Comparison of ENCODE assay signal across 8 cellular contexts in the genomic region with DNA sequence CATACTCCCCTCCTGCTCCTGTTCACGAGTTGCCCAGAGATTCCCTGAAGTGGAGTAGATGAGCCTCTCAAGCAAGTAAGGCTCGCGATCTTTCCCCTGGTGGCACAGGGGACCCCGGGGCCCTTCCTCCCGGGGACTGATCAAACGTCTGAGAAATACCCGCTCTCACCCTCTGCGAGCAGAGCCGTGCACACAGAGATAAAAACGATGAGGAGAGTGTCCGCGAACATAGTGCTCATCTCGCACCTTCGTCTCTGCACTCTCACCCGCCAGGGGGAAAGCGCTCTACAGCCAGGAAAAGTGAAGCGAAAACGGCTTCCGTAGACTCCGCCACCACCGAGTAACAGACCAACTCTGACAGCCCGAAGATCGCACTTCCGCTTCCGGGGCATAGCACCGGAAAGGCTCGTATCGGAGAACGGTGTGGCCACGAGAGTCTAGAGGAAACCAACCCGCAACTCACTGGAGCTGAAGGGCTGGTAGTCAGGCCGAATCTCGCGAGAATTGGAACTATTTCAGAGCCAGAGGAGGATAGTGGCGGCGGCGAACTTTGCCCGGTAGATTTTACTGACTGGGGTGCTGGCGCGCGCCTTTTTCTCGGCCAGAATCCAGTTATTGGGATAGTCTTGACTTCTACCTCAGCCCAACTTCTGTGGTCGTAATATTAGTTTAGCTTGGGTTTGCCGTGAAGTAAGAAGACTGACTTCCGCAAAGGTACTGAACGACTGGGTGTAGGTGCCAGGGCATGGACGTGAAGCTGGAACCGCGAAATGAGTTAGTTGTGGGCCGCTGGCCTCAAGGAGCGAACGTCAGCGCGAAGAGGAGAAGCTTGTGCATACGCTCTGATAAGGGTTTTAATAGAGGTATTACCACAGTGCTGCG. TPM values are rescaled to one million over a fixed set of nuclear protein-coding genes. Genes with fewer than 3 reads are reported as not detected.
DNase-seq lines count a peak whose midpoint lies in the region; TF ChIP-seq lines count a peak whose summit lies in the region.

A gene with protein sequence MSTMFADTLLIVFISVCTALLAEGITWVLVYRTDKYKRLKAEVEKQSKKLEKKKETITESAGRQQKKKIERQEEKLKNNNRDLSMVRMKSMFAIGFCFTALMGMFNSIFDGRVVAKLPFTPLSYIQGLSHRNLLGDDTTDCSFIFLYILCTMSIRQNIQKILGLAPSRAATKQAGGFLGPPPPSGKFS (minus strand): TSS at position 356 of the 882 bp plus-strand sequence. CDS start 117 bp downstream, at position 239.

- H3K27me3 ChIP-seq in H7 (ENCODE audit: control insufficient read depth, insufficient read depth, low read length) = no peaks in the 10 kb centered on the region

- H3K4me3 ChIP-seq in H7 (ENCODE audit: insufficient read depth, low read depth, low read length) = peak within 1 kb of the TSS; percentile 80
- H3K4me3 ChIP-seq in fibroblast of the aortic adventitia (ENCODE audit: low read depth, low read length) = peak within 1 kb of the TSS; percentile 77

- H3K27me3 Mint-ChIP-seq in nephron (ENCODE audit: low read depth) = no peaks in the 10 kb centered on the region
- H3K27me3 Mint-ChIP-seq in stimulated activated naive CD8-positive, alpha-beta T cell treated with anti-CD3 and anti-CD28 coated beads, Interleukin-15, Interleukin-2, amounts not matched to agents 100 ng/mL and 50 ng/mL, for 24 hours = no peaks in the 10 kb centered on the region

- no peaks in the 10 kb centered on the region for H3K36me3 ChIP-seq in H7 (replicated peaks; ENCODE audit: control insufficient read depth, insufficient read depth, low read length)

- H3K9me3 Mint-ChIP-seq in nephron = no peaks in the 10 kb centered on the region
- H3K9me3 Mint-ChIP-seq in stimulated activated naive CD8-positive, alpha-beta T cell treated with anti-CD3 and anti-CD28 coated beads, Interleukin-15, Interleukin-2, amounts not matched to agents 100 ng/mL and 50 ng/mL, for 24 hours = no peaks in the 10 kb centered on the region

- TF ChIP-seq CTCF in fibroblast of the aortic adventitia (IDR thresholded peaks at IDR 0.05; ENCODE audit: insufficient read depth, low read length) (peak; percentile 41), nephron (IDR thresholded peaks at IDR 0.05; ENCODE audit: unreplicated experiment in 3 of 3) (no peak)

- peak within 1 kb of the TSS; percentile 98 to 99 (median 98) for H3K4me3 Mint-ChIP-seq in nephron
- peak within 1 kb of the TSS; percentile 100 for H3K4me3 Mint-ChIP-seq in stimulated activated naive CD8-positive, alpha-beta T cell treated with anti-CD3 and anti-CD28 coated beads, Interleukin-15, Interleukin-2, amounts not matched to agents 100 ng/mL and 50 ng/mL, for 24 hours

- DNase-seq in G401 (ENCODE audit: low spot score) = peak; percentile 99
- DNase-seq in H7 = peak; percentile 88
- DNase-seq in M059J (ENCODE audit: low read depth) = peak; percentile 99
- DNase-seq in SHP77 treated with DMSO at 0.1 percent for 48 hours (lab: John Stamatoyannopoulos, UW) = peak; percentile 100
- DNase-seq in activated effector memory CD4-positive, alpha-beta T cell treated with anti-CD3 and anti-CD28 coated beads, Interleukin-2, amount 50 U/mL, for 16 hours = peak; percentile 98
- peak; percentile 99 for DNase-seq in fibroblast of the aortic adventitia (ENCODE audit: low read depth)

- peaks cover 43% of the 10 kb centered on the region for H3K4me1 Mint-ChIP-seq in nephron
- peaks cover 58% of the 10 kb centered on the region for H3K4me1 Mint-ChIP-seq in stimulated activated naive CD8-positive, alpha-beta T cell treated with anti-CD3 and anti-CD28 coated beads, Interleukin-15, Interleukin-2, amounts not matched to agents 100 ng/mL and 50 ng/mL, for 24 hours (ENCODE audit: low read depth)

- peaks cover 46% of the 10 kb centered on the region for H3K36me3 Mint-ChIP-seq in nephron (ENCODE audit: low read depth)
- H3K36me3 Mint-ChIP-seq in stimulated activated naive CD8-positive, alpha-beta T cell treated with anti-CD3 and anti-CD28 coated beads, Interleukin-15, Interleukin-2, amounts not matched to agents 100 ng/mL and 50 ng/mL, for 24 hours (ENCODE audit: low read depth) = peaks cover 61% of the 10 kb centered on the region

- in situ Hi-C loops in G401 (cut with HindIII; ENCODE audit: low sequenced_read_pairs) = no loop called here

- H3K27ac Mint-ChIP-seq in nephron = peak within 1 kb of the TSS; percentile 95 to 98 (median 97)
- H3K27ac Mint-ChIP-seq in stimulated activated naive CD8-positive, alpha-beta T cell treated with anti-CD3 and anti-CD28 coated beads, Interleukin-15, Interleukin-2, amounts not matched to agents 100 ng/mL and 50 ng/mL, for 24 hours = peak within 1 kb of the TSS; percentile 100

RNA-seq across cellular contexts. Expression of the gene that starts here (rescaled TPM):
- total RNA-seq in G401 (2014; rRNA removed; shearing (Covaris generic)) = 54.6 and 70.2 TPM in 2 replicates
- total RNA-seq in H7 (2014; rRNA removed; shearing (Covaris generic)) = 56.3 and 81.2 TPM in 2 replicates
- total RNA-seq in M059J (2014; rRNA removed; shearing (Covaris generic)) = 153 and 219 TPM in 2 replicates
- total RNA-seq in fibroblast of the aortic adventitia (ENCODE audit: low replicate concordance) = 102 and 112 TPM in 2 replicates

Comparison
In these comparisons a context has a peak if more than half of its experiments do, and no peak if none do; other contexts are left out.
1. Peak in every context shown above with its lines: DNase-seq and H3K4me3 ChIP-seq.